ENCODE assay signal across 18 cellular contexts in the genomic region with DNA sequence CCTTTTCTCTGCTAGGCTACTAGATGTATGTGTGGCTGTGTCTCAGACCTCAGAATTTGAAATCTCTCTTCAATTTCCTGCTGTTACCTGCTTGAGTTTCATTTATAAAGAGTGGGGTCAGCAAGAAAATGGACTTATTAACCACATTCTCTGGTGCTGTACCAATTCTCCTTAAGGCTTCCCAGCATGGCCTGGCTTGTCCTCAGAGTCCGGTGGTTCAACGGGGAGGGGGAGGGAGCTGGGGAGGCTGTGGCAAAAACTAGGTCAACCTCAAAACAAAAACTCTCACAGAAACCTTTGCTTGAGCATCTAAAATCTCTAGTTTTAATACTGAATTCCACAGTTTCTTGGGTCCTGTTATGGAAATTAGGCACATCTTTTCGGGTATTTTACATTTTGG.
DNase-seq lines count a peak whose midpoint lies in the region; ATAC-seq and TF ChIP-seq lines count a peak whose summit lies in the region.
"Had no signal": no experiment of that assay in that cellular context is flagged by ENCODE, and none has a peak within 500 bp of the region (broad histone marks: within the 10 kb centered on the region; RNA-seq: fewer than 3 reads in every experiment).

No MANE protein-coding gene starts in this region.

- TF ChIP-seq CTCF in brain (conservative IDR thresholded peaks at IDR 0.05): no peak
- TF ChIP-seq CTCF in smooth muscle cell (IDR thresholded peaks at IDR 0.05; ENCODE audit: borderline replicate concordance, insufficient read depth, poor library complexity, severe bottlenecking): no peak
- TF ChIP-seq CTCF in prostate gland (IDR thresholded peaks at IDR 0.05): no peak

- 81% methylated on average over 3 of the region's 3 CpGs for WGBS in smooth muscle cell (ENCODE audit: low lambda C conversion rate)
- 60% methylated on average over 3 of the region's 3 CpGs for WGBS in prostate gland

- H3K4me1 ChIP-seq in smooth muscle cell (ENCODE audit: low read depth) (peaks cover 4% of the 10 kb centered on the region), prostate gland (replicated peaks) (no peaks in the 10 kb centered on the region)
- H3K4me1 ChIP-seq: SJSA1 had no signal

- H3K27ac ChIP-seq in smooth muscle cell (ENCODE audit: low read depth): no peak overlapping the region
- H3K27ac ChIP-seq in prostate gland: no peak overlapping the region
- H3K27ac ChIP-seq: SJSA1 had no signal

- H3K27me3 Mint-ChIP-seq in brain: peaks cover 4% of the 10 kb centered on the region

- peak overlapping the region; percentile 68 for H3K4me2 ChIP-seq in smooth muscle cell

- peak overlapping the region in 3 of 5 experiments; percentile 2 to 48 (median 31) for H3K27ac Mint-ChIP-seq in brain
- H3K27ac Mint-ChIP-seq: CD14-positive monocyte had no signal

- no peak overlapping the region for H2AFZ ChIP-seq in smooth muscle cell (ENCODE audit: low read depth)

- TF ChIP-seq POLR2A in prostate gland (IDR thresholded peaks at IDR 0.05): no peak

- no peaks in the 10 kb centered on the region for H3K36me3 ChIP-seq in smooth muscle cell (ENCODE audit: low read depth)
- no peaks in the 10 kb centered on the region for H3K36me3 ChIP-seq in prostate gland
- H3K36me3 ChIP-seq: MG63, SJSA1 had no signal

- H3K36me3 Mint-ChIP-seq in brain: no peaks in the 10 kb centered on the region
- H3K36me3 Mint-ChIP-seq: CD14-positive monocyte had no signal

- H3K27me3 ChIP-seq in smooth muscle cell (ENCODE audit: low read depth): no peaks in the 10 kb centered on the region
- no peaks in the 10 kb centered on the region for H3K27me3 ChIP-seq in prostate gland (replicated peaks; ENCODE audit: insufficient read depth)
- H3K27me3 ChIP-seq: MG63, SJSA1 had no signal

- in situ Hi-C loops in G401 (cut with HindIII; ENCODE audit: low sequenced_read_pairs): no loop called here

- H3K9me3 ChIP-seq in smooth muscle cell (replicated peaks; ENCODE audit: low read depth): no peaks in the 10 kb centered on the region
- H3K9me3 ChIP-seq in prostate gland: no peaks in the 10 kb centered on the region
- H3K9me3 ChIP-seq: MG63 had no signal

- H3F3A ChIP-seq in smooth muscle cell (ENCODE audit: low read depth): no peaks in the 10 kb centered on the region

- ATAC-seq in stimulated activated naive CD8-positive, alpha-beta T cell treated with anti-CD3 and anti-CD28 coated beads, Interleukin-15, Interleukin-2, amounts not matched to agents 100 U/mL and 50 U/mL, for 24 hours: no peak
- no peak for ATAC-seq in GM19023 (IDR thresholded peaks at IDR 0.05; ENCODE audit: unreplicated experiment)
- ATAC-seq: Right ventricle myocardium inferior had no signal

- H3K4me3 ChIP-seq in smooth muscle cell (no peak overlapping the region), prostate gland (no peak overlapping the region)
- H3K4me3 ChIP-seq: MG63, SJSA1 had no signal

- peaks cover 19% of the 10 kb centered on the region for H3K4me1 Mint-ChIP-seq in brain
- H3K4me1 Mint-ChIP-seq: CD14-positive monocyte had no signal

- intact Hi-C loops in prostate gland (cut with DNase I): no loop called here

- no peaks in the 10 kb centered on the region for H4K20me1 ChIP-seq in smooth muscle cell (ENCODE audit: low read depth)

- no peaks in the 10 kb centered on the region for H3K79me2 ChIP-seq in smooth muscle cell (ENCODE audit: low read depth)

- no peak overlapping the region for H3K4me3 Mint-ChIP-seq in brain
- H3K4me3 Mint-ChIP-seq: CD14-positive monocyte had no signal

- peaks cover 2 to 14% (median 5%) of the 10 kb centered on the region in 5 experiments for H3K9me3 Mint-ChIP-seq in brain

- DNase-seq in G401 (ENCODE audit: low spot score) (peak; percentile 71), medulla oblongata (ENCODE audit: extremely low spot score) (peak; percentile 52), smooth muscle cell (lab: John Stamatoyannopoulos, UW; ENCODE audit: unreplicated experiment) (no peak), prostate gland (ENCODE audit: low spot score) (no peak)
- no peak for DNase-seq in stimulated activated naive CD8-positive, alpha-beta T cell treated with anti-CD3 and anti-CD28 coated beads, Interleukin-15, Interleukin-2, amounts not matched to agents 100 U/mL and 50 U/mL, for 24 hours
- DNase-seq: AML-193, GDM1, MG63, NCI-H1048, NCI-H1417 treated with DMSO at 0.1 percent for 48 hours, NCI-H187, NCI-H446 treated with DMSO at 0.1 percent for 48 hours, NCI-H526 treated with DMSO at 0.1 percent for 48 hours had no signal

- no peak overlapping the region for H3K9ac ChIP-seq in smooth muscle cell (ENCODE audit: low read depth)

Comparison
In these comparisons a context has a peak if more than half of its experiments do, and no peak if none do; other contexts are left out.
1. DNase-seq: peak in G401 (single experiment) and medulla oblongata (single experiment); none in smooth muscle cell (single experiment), stimulated activated naive CD8-positive, alpha-beta T cell treated with anti-CD3 and anti-CD28 coated beads, Interleukin-15, Interleukin-2, amounts not matched to agents 100 U/mL and 50 U/mL, for 24 hours (single experiment) and prostate gland (single experiment).